Comparison of ENCODE assay signal across 8 cellular contexts in the genomic region with DNA sequence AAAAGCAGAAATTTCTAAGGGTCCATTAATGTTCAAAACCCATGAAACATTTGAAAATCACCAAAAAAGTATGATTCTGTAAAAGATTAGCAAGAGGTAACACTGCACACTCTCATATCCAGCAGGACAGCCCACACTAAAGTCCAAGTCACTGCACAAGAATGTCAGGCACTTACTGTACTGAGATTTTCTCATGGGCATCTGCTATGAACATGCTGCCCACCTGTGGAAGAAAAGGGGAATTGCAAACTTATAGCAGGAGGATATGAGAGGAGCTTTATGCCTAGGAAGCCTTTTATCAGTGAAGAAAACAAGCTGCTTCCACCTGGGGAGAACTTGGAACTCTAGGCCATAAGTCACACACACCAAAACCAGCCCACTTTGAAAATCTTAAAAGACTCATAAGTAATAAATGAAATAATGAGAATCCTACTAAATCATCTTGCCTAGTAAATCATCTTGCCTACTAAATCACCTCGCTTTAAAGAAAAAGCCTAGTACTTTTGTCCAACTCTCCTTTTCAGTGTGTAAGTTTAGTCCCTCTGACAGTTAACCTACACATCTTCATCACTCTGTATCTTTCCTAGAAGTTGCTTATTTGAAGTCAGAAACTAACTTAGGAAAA. TPM values are rescaled to one million over a fixed set of nuclear protein-coding genes. Genes with fewer than 3 reads are reported as not detected.
DNase-seq lines count a peak whose midpoint lies in the region; TF ChIP-seq lines count a peak whose summit lies in the region.

No MANE protein-coding gene starts in this region.

- 100% methylated on average over 1 of the region's 1 CpG for WGBS in hepatocyte (ENCODE audit: low lambda C conversion rate, missing lambda C conversion rate)
- WGBS in sigmoid colon, 2 donors = 95 to 98% methylated on average over 1 of the region's 1 CpG

- H3K27me3 ChIP-seq in hepatocyte (no peaks in the 10 kb centered on the region), sigmoid colon (no peaks in the 10 kb centered on the region)

- H3K4me1 ChIP-seq in hepatocyte (ENCODE audit: insufficient read depth) (no peaks in the 10 kb centered on the region), sigmoid colon (peaks cover 0 to 6% (median 0%) of the 10 kb centered on the region in 4 donors)

- H3K27ac ChIP-seq in hepatocyte = no peak overlapping the region
- H3K27ac ChIP-seq in sigmoid colon = no peak overlapping the region

- H4K20me1 ChIP-seq in hepatocyte (ENCODE audit: insufficient read depth, poor library complexity, severe bottlenecking) = no peaks in the 10 kb centered on the region

- H3K9me2 ChIP-seq in hepatocyte (replicated peaks; ENCODE audit: insufficient read depth) = no peaks in the 10 kb centered on the region

- TF ChIP-seq EP300 in sigmoid colon (IDR thresholded peaks at IDR 0.05) = no peak

- H3K4me3 ChIP-seq in AG09309 (ENCODE audit: control insufficient read depth, low read depth, low read length) (no peak overlapping the region), GM12865 (ENCODE audit: low read depth, low read length) (no peak overlapping the region), astrocyte of the cerebellum (ENCODE audit: low read depth, low read length) (no peak overlapping the region), hepatocyte (no peak overlapping the region), sigmoid colon (no peak overlapping the region)

- DNase-seq in AG09309 (ENCODE audit: low read depth) (peak; percentile 84), GM12865 (ENCODE audit: low read depth) (peak; percentile 85), LHCN-M2 (ENCODE audit: low read depth) (peak; percentile 90), RPMI7951 (ENCODE audit: low read depth) (peak; percentile 81), astrocyte of the cerebellum (ENCODE audit: low read depth) (peak; percentile 88), hepatocyte (ENCODE audit: low spot score) (peak; percentile 86), sigmoid colon (peak; percentile 65), posterior vena cava (ENCODE audit: low spot score) (no peak)

- TF ChIP-seq POLR2A in sigmoid colon (IDR thresholded peaks at IDR 0.05) = no peak

- H3K36me3 ChIP-seq in hepatocyte (replicated peaks; ENCODE audit: insufficient read depth, low read depth) (peaks cover 3% of the 10 kb centered on the region), sigmoid colon (peaks cover 0 to 68% (median 11%) of the 10 kb centered on the region in 4 donors)

- H3K4me2 ChIP-seq in hepatocyte = no peak overlapping the region

- H2AFZ ChIP-seq in hepatocyte = no peak overlapping the region

- in situ Hi-C loops in astrocyte of the cerebellum (cut with HindIII; ENCODE audit: low sequenced_read_pairs) = no loop called here

- peak; percentile 99 for TF ChIP-seq CTCF in AG09309 (IDR thresholded peaks at IDR 0.05; ENCODE audit: control insufficient read depth, insufficient read depth, low read depth, low read length, missing control alignments)
- peak; percentile 98 for TF ChIP-seq CTCF in GM12865 (IDR thresholded peaks at IDR 0.05; ENCODE audit: insufficient read depth, low read depth, low read length, missing control alignments)
- peak; percentile 99 for TF ChIP-seq CTCF in astrocyte of the cerebellum (IDR thresholded peaks at IDR 0.05; ENCODE audit: low read depth, low read length, missing control alignments)
- peak; percentile 95 for TF ChIP-seq CTCF in hepatocyte (IDR thresholded peaks at IDR 0.05; ENCODE audit: poor library complexity)
- TF ChIP-seq CTCF in sigmoid colon (IDR thresholded peaks at IDR 0.05) = peak; percentile 70 to 88 (median 82)

- intact Hi-C loops in sigmoid colon (cut with DNase I) (loop anchor here (1.0 to 5.0 kb wide), 3 partner anchors 123 to 230 kb away; partner anchors contain the start of gene KCNIP2), posterior vena cava (cut with DNase I) (loop anchor here (2.0 to 10.0 kb wide), 4 partner anchors 121 to 168 kb away; partner anchors contain the start of gene KCNIP2 (in 2 of the 2))

- H3K9me3 ChIP-seq in hepatocyte (ENCODE audit: low read depth) (no peaks in the 10 kb centered on the region), sigmoid colon (no peaks in the 10 kb centered on the region)

- no peaks in the 10 kb centered on the region for H3K79me2 ChIP-seq in hepatocyte

RNA-seq across cellular contexts. Expression of gene ARMH3, which starts 46.1 kb away (rescaled TPM):
- 6.9 and 8.1 TPM in 2 replicates for total RNA-seq in LHCN-M2 (2014; rRNA removed)
- 12.5 TPM for polyA plus RNA-seq in LHCN-M2 (2012)
- 3.8 and 5.7 TPM in 2 replicates for total RNA-seq in RPMI7951 (2014; rRNA removed; shearing (Covaris generic))
- 10.6 and 11.7 TPM in 2 replicates for total RNA-seq in hepatocyte
- polyA plus RNA-seq in hepatocyte = 12.6 and 15.1 TPM in 2 replicates
- 10 to 100 TPM; 18.5 to 23.2 (median 21.0) TPM for total RNA-seq in sigmoid colon
- 10 to 100 TPM; 17.4 to 22.8 (median 18.5) TPM for polyA plus RNA-seq in sigmoid colon
- 10 to 100 TPM; 19.6 to 22.3 TPM for total RNA-seq in posterior vena cava

RNA-seq across cellular contexts. Expression of gene HPS6, which starts 55.2 kb away (rescaled TPM):
- total RNA-seq in LHCN-M2 (2014; rRNA removed) (56.7 and 69.3 TPM in 2 replicates), hepatocyte (22.4 and 24.6 TPM in 2 replicates), sigmoid colon (10 to 100 TPM; 12.5 to 18.9 (median 17.2) TPM), posterior vena cava (10 to 100 TPM; 11.6 to 13.7 TPM)
- 18.8 TPM for polyA plus RNA-seq in LHCN-M2 (2012)
- total RNA-seq in RPMI7951 (2014; rRNA removed; shearing (Covaris generic)) = 5.3 and 10.7 TPM in 2 replicates
- polyA plus RNA-seq in hepatocyte (18.0 and 25.2 TPM in 2 replicates), sigmoid colon (10 to 100 TPM in 2 of 3 donors, 1 to 10 TPM in 1; 9.0 to 13.4 (median 11.6) TPM)
